29 cellular contexts compared by ENCODE assay signal in genomic region chr3:159045279-159045678, GRCh38. TPM values are rescaled to one million over a fixed set of nuclear protein-coding genes. Genes with fewer than 3 reads are reported as not detected.
DNase-seq lines count a peak whose midpoint lies in the region; ATAC-seq and TF ChIP-seq lines count a peak whose summit lies in the region.
"Had no signal": no experiment of that assay in that cellular context is flagged by ENCODE, and none has a peak within 500 bp of the region (broad histone marks: within the 10 kb centered on the region; RNA-seq: fewer than 3 reads in every experiment).

No MANE protein-coding gene starts in this region.

- H3K36me3 ChIP-seq in BLaER1: no peaks in the 10 kb centered on the region
- H3K36me3 ChIP-seq: colonic mucosa, thoracic aorta, uterus had no signal

- no peak overlapping the region for H3K4me2 ChIP-seq in BLaER1

- DNase-seq in LNCaP clone FGC (ENCODE audit: low read depth) (peak; percentile 17), NCI-H2081 treated with DMSO at 0.1 percent for 48 hours (lab: John Stamatoyannopoulos, UW) (peak; percentile 46), NCI-H748 treated with DMSO at 0.1 percent for 48 hours (lab: John Stamatoyannopoulos, UW) (peak; percentile 82), CD14-positive monocyte (ENCODE audit: low spot score) (no peak), OCI-M2 (lab: John Stamatoyannopoulos, UW; ENCODE audit: unreplicated experiment) (no peak), NCI-H2171 (lab: John Stamatoyannopoulos, UW) (no peak)
- DNase-seq: 8988T; activated CD8-positive, alpha-beta T cell treated with anti-CD3 and anti-CD28 coated beads for 36 hours; amygdala; CD4-positive, alpha-beta T cell; colonic mucosa; effector memory CD4-positive, alpha-beta T cell; GDM1; HFFc6; islet precursor cell; natural killer cell; NCI-H2029 treated with DMSO at 0.1 percent for 48 hours; NCI-H524; T-helper 2 cell; uterus had no signal

- no peak overlapping the region for H3K27ac Mint-ChIP-seq in CD14-positive monocyte
- H3K27ac Mint-ChIP-seq: activated CD8-positive, alpha-beta T cell treated with anti-CD3 and anti-CD28 coated beads for 36 hours; activated naive CD4-positive, alpha-beta T cell treated with anti-CD3 and anti-CD28 coated beads, Interleukin-2, amount 50 U/mL, for 24 hours; activated T-helper 2 cell treated with anti-CD3 and anti-CD28 coated beads, Interferon-gamma antibody, Interleukin-2, Interleukin-4, amounts not matched to agents 10 μg/mL and 5 μg/mL and 100 μg/mL, durations not matched to agents 14 hours and 24 hours and 36 hours; CD4-positive, alpha-beta T cell; HFFc6; natural killer cell; stimulated activated naive CD8-positive, alpha-beta T cell treated with anti-CD3 and anti-CD28 coated beads, Interleukin-15, Interleukin-2, amounts not matched to agents 100 ng/mL and 50 ng/mL, for 24 hours had no signal

- no peak overlapping the region for H3K9ac ChIP-seq in BLaER1

- TF ChIP-seq CTCF in LNCaP clone FGC (IDR thresholded peaks at IDR 0.05; ENCODE audit: control insufficient read depth, extremely low read depth, insufficient read depth) (no peak), CD14-positive monocyte (IDR thresholded peaks at IDR 0.05) (no peak)

- H3K9me3 Mint-ChIP-seq in CD14-positive monocyte: peaks cover 0 to 5% (median 2%) of the 10 kb centered on the region in 7 donors
- H3K9me3 Mint-ChIP-seq: activated CD8-positive, alpha-beta T cell treated with anti-CD3 and anti-CD28 coated beads for 36 hours; activated T-helper 2 cell treated with anti-CD3 and anti-CD28 coated beads, Interferon-gamma antibody, Interleukin-2, Interleukin-4, amounts not matched to agents 10 μg/mL and 5 μg/mL and 100 μg/mL, durations not matched to agents 14 hours and 24 hours and 36 hours; HFFc6; stimulated activated naive CD8-positive, alpha-beta T cell treated with anti-CD3 and anti-CD28 coated beads, Interleukin-15, Interleukin-2, amounts not matched to agents 100 ng/mL and 50 ng/mL, for 24 hours had no signal

- H3K4me3 Mint-ChIP-seq in CD14-positive monocyte: no peak overlapping the region
- H3K4me3 Mint-ChIP-seq: activated CD8-positive, alpha-beta T cell treated with anti-CD3 and anti-CD28 coated beads for 36 hours; activated naive CD4-positive, alpha-beta T cell treated with anti-CD3 and anti-CD28 coated beads, Interleukin-2, amount 50 U/mL, for 24 hours; CD4-positive, alpha-beta T cell; HFFc6; natural killer cell; stimulated activated naive CD8-positive, alpha-beta T cell treated with anti-CD3 and anti-CD28 coated beads, Interleukin-15, Interleukin-2, amounts not matched to agents 100 ng/mL and 50 ng/mL, for 24 hours had no signal

- H3K9me3 ChIP-seq in BLaER1: no peaks in the 10 kb centered on the region
- H3K9me3 ChIP-seq: colonic mucosa, thoracic aorta, uterus had no signal

- 0 out of 2 replicates have a peak overlapping the region, but pooled peaks have one; percentile 10 for H3K27ac ChIP-seq in BLaER1
- H3K27ac ChIP-seq: colonic mucosa, HL-60, thoracic aorta, uterus had no signal

- H3K27me3 ChIP-seq in BLaER1: no peaks in the 10 kb centered on the region
- H3K27me3 ChIP-seq: colonic mucosa, uterus had no signal

- no peaks in the 10 kb centered on the region for H4K20me1 ChIP-seq in BLaER1

- H3K4me3 ChIP-seq in BLaER1 (no peak overlapping the region), LNCaP clone FGC (ENCODE audit: low read depth, low read length) (no peak overlapping the region)
- H3K4me3 ChIP-seq: colonic mucosa, thoracic aorta, uterus had no signal

- H3K4me1 Mint-ChIP-seq in CD14-positive monocyte: no peaks in the 10 kb centered on the region
- H3K4me1 Mint-ChIP-seq: activated naive CD4-positive, alpha-beta T cell treated with anti-CD3 and anti-CD28 coated beads, Interleukin-2, amount 50 U/mL, for 24 hours; natural killer cell had no signal

- H3K4me1 ChIP-seq in BLaER1: peaks cover 10% of the 10 kb centered on the region
- H3K4me1 ChIP-seq: colonic mucosa, uterus had no signal

- no peak for ATAC-seq in GM21576 (IDR thresholded peaks at IDR 0.05; ENCODE audit: unreplicated experiment)
- ATAC-seq: activated CD8-positive, alpha-beta T cell treated with anti-CD3 and anti-CD28 coated beads for 36 hours; natural killer cell; SK-N-SH treated with all-trans-retinoic acid at 6 μM for 48 hours had no signal

- no peaks in the 10 kb centered on the region for H3K36me3 Mint-ChIP-seq in CD14-positive monocyte
- H3K36me3 Mint-ChIP-seq: activated naive CD4-positive, alpha-beta T cell treated with anti-CD3 and anti-CD28 coated beads, Interleukin-2, amount 50 U/mL, for 24 hours; natural killer cell had no signal

- peaks cover 0 to 2% (median 2%) of the 10 kb centered on the region in 3 donors for H3K27me3 Mint-ChIP-seq in CD14-positive monocyte (ENCODE audit: low read depth in 3 of 3)
- H3K27me3 Mint-ChIP-seq: CD4-positive, alpha-beta T cell; stimulated activated naive CD8-positive, alpha-beta T cell treated with anti-CD3 and anti-CD28 coated beads, Interleukin-15, Interleukin-2, amounts not matched to agents 100 ng/mL and 50 ng/mL, for 24 hours had no signal

- intact Hi-C loops in CD14-positive monocyte (cut with micrococcal nuclease): no loop called here

RNA-seq across cellular contexts. Expression of gene IQCJ, which starts 23.8 kb away (rescaled TPM):
- not detected for polyA plus RNA-seq in CD14-positive monocyte
- polyA plus RNA-seq: liver had no signal

Comparison
In these comparisons a context has a peak if more than half of its experiments do, and no peak if none do; other contexts are left out.
1. DNase-seq: peak in LNCaP clone FGC (single experiment), NCI-H2081 treated with DMSO at 0.1 percent for 48 hours (single experiment) and NCI-H748 treated with DMSO at 0.1 percent for 48 hours (single experiment); none in CD14-positive monocyte (single experiment), OCI-M2 (single experiment) and NCI-H2171 (single experiment).